13 cellular contexts compared by ENCODE assay signal in genomic region chr10:112804036-112804435, GRCh38.
A peak's percentile ranks its signal among the peaks of the same experiment; 100 is the strongest.
DNase-seq lines count a peak whose midpoint lies in the region; ATAC-seq and TF ChIP-seq lines count a peak whose summit lies in the region.
"Had no signal": no experiment of that assay in that cellular context is flagged by ENCODE, and none has a peak within 500 bp of the region (broad histone marks: within the 10 kb centered on the region; RNA-seq: fewer than 3 reads in every experiment).

No MANE protein-coding gene starts in this region.

- TF ChIP-seq EP300 in stomach (IDR thresholded peaks at IDR 0.05), result no peak

- 26 to 51% (median 27%) methylated on average over 3 of the region's 3 CpGs for WGBS in stomach, 5 donors

- DNase-seq in NCI-H2029 treated with DMSO at 0.1 percent for 48 hours (lab: John Stamatoyannopoulos, UW) (peak; percentile 3), NCI-H2029 (lab: John Stamatoyannopoulos, UW) (no peak), NCI-H69 (lab: John Stamatoyannopoulos, UW) (peak; percentile 59), globus pallidus (ENCODE audit: low spot score) (peak; percentile 20), stomach (peak; percentile 77), HuH-7.5 (ENCODE audit: low spot score) (no peak)
- no peak for DNase-seq in activated CD4-positive, CD25-positive, alpha-beta regulatory T cell treated with anti-CD3 and anti-CD28 coated beads, Interleukin-2, amount 50 U/mL, for 72 hours
- DNase-seq: DND-41, NCI-H187 treated with DMSO at 0.1 percent for 48 hours, Right ventricle myocardium superior had no signal

- TF ChIP-seq CTCF in stomach (IDR thresholded peaks at IDR 0.05), result no peak

- no peak overlapping the region for H3K4me3 ChIP-seq in stomach

- H3K9me3 ChIP-seq in stomach, result no peaks in the 10 kb centered on the region
- H3K9me3 ChIP-seq: neutrophil had no signal

- no peak for TF ChIP-seq POLR2A in stomach (IDR thresholded peaks at IDR 0.05)

- H3K4me1 ChIP-seq in stomach, result peaks cover 0 to 17% (median 8%) of the 10 kb centered on the region in 4 donors

- peak overlapping the region; percentile 21 to 80 (median 66) for H3K27ac ChIP-seq in stomach
- H3K27ac ChIP-seq: neutrophil had no signal

- intact Hi-C loops in stomach (cut with DNase I; ENCODE audit: low total_unique reads), result no loop called here

- no peak for ATAC-seq in GM21576 (IDR thresholded peaks at IDR 0.05; ENCODE audit: unreplicated experiment)
- ATAC-seq: stimulated activated effector memory CD8-positive, alpha-beta T cell treated with anti-CD3 and anti-CD28 coated beads, Interleukin-12 subunit alpha, Interleukin-12 subunit beta, amount 100 ng/mL, for 72 hours had no signal

- H3K36me3 ChIP-seq in stomach, result no peaks in the 10 kb centered on the region
- H3K36me3 ChIP-seq: neutrophil had no signal

- H3K27me3 ChIP-seq in stomach, result no peaks in the 10 kb centered on the region
- H3K27me3 ChIP-seq: neutrophil had no signal

Comparison
In these comparisons a context has a peak if more than half of its experiments do, and no peak if none do; other contexts are left out.
1. DNase-seq: peak in NCI-H2029 treated with DMSO at 0.1 percent for 48 hours (single experiment), NCI-H69 (single experiment), globus pallidus (single experiment) and stomach (single experiment); none in NCI-H2029 (single experiment), HuH-7.5 (single experiment) and activated CD4-positive, CD25-positive, alpha-beta regulatory T cell treated with anti-CD3 and anti-CD28 coated beads, Interleukin-2, amount 50 U/mL, for 72 hours (single experiment).